7 cellular contexts compared by ENCODE assay signal in genomic region chr11:125451400-125452124, GRCh38. TPM values are rescaled to one million over a fixed set of nuclear protein-coding genes. Genes with fewer than 3 reads are reported as not detected.
DNase-seq lines count a peak whose midpoint lies in the region; ATAC-seq and TF ChIP-seq lines count a peak whose summit lies in the region.

No MANE protein-coding gene starts in this region.

- no peak for TF ChIP-seq POLR2A in GM18505 (IDR thresholded peaks at IDR 0.05; ENCODE audit: borderline replicate concordance, extremely low read depth, insufficient read depth, insufficient read length)

- DNase-seq in amniotic epithelial cell (ENCODE audit: low read depth) (peak; percentile 18), inferior parietal cortex (ENCODE audit: extremely low spot score) (peak; percentile 95), substantia nigra (lab: John Stamatoyannopoulos, UW) (peak in 48 of 49 donors; percentile 32 to 94 (median 84)), natural killer cell (no peak)

- no peaks in the 10 kb centered on the region for H3K9me3 Mint-ChIP-seq in natural killer cell

- no peak overlapping the region for H3K4me3 Mint-ChIP-seq in natural killer cell

- H3K36me3 Mint-ChIP-seq in natural killer cell: peaks cover 7% of the 10 kb centered on the region

- H3K27ac ChIP-seq in substantia nigra (ENCODE audit: low read depth, low read length, poor library complexity, severe bottlenecking): peak overlapping the region; percentile 96

- no peak overlapping the region for H3K27ac Mint-ChIP-seq in natural killer cell

- TF ChIP-seq CTCF in natural killer cell (IDR thresholded peaks at IDR 0.05): no peak

- intact Hi-C loops in natural killer cell (cut with micrococcal nuclease): no loop called here

- ATAC-seq in GM18505 (IDR thresholded peaks at IDR 0.05; ENCODE audit: unreplicated experiment): peak; percentile 66
- ATAC-seq in HG02852 (IDR thresholded peaks at IDR 0.05; ENCODE audit: unreplicated experiment): peak; percentile 58
- ATAC-seq in natural killer cell: no peak
- no peak for ATAC-seq in HG02970 (IDR thresholded peaks at IDR 0.05; ENCODE audit: low FRiP score, unreplicated experiment)

- H3K27me3 Mint-ChIP-seq in natural killer cell (ENCODE audit: low read depth in 2 of 2): no peaks in the 10 kb centered on the region

- H3K4me1 Mint-ChIP-seq in natural killer cell: peaks cover 4 to 5% of the 10 kb centered on the region in 2 donors

RNA-seq across cellular contexts. Expression of gene FEZ1, which starts 44.5 kb away (rescaled TPM):
- 100 to 1,000 TPM in 1 of 3 donors, 10 to 100 TPM in 2; 41.4 to 110 (median 56.2) TPM for total RNA-seq in natural killer cell

Comparison
In these comparisons a context has a peak if more than half of its experiments do, and no peak if none do; other contexts are left out.
1. ATAC-seq: peak in GM18505 (single experiment) and HG02852 (single experiment); none in natural killer cell (0 of 3) and HG02970 (single experiment).